1 cellular context compared by ENCODE assay signal in the genomic region with DNA sequence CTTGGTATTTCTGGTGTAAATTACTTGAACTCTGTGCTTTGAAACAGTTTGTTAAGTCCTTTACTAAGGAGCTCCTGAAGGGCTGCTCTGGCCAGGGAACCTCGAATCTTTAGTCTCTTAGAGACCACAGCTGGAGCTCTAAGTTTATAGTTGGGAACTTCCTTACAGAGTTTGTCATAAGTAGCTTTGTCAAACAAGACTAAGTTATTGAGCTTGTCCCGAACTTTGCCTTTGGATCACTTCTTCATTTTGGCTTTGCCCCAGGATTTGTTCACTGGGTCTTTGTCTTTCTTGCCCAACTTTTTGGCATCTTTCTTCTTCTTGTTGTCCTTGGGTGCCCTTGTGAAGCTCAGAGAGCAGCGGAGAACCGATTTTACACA.
TF ChIP-seq lines count a peak whose summit lies in the region.

No MANE protein-coding gene starts in this region.

TF ChIP-seq in A549, 52 proteins besides CTCF, POLR2A, EP300 and RAD21 (continued from another document):
- TF ChIP-seq TFCP2L1 (CRISPR knock-in tag; IDR thresholded peaks at IDR 0.05) (no peak), GATA3 (IDR thresholded peaks at IDR 0.05; ENCODE audit: borderline replicate concordance) (no peak), NR3C1 (IDR thresholded peaks at IDR 0.05) (no peak), NFE2L2 (conservative IDR thresholded peaks at IDR 0.05; ENCODE audit: low read length) (no peak)
- TF ChIP-seq, protein P1, sequence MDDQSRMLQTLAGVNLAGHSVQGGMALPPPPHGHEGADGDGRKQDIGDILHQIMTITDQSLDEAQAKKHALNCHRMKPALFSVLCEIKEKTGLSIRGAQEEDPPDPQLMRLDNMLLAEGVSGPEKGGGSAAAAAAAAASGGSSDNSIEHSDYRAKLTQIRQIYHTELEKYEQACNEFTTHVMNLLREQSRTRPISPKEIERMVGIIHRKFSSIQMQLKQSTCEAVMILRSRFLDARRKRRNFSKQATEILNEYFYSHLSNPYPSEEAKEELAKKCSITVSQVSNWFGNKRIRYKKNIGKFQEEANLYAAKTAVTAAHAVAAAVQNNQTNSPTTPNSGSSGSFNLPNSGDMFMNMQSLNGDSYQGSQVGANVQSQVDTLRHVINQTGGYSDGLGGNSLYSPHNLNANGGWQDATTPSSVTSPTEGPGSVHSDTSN (IDR thresholded peaks at IDR 0.05): no peak
